8 cellular contexts compared by ENCODE assay signal in the genomic region with DNA sequence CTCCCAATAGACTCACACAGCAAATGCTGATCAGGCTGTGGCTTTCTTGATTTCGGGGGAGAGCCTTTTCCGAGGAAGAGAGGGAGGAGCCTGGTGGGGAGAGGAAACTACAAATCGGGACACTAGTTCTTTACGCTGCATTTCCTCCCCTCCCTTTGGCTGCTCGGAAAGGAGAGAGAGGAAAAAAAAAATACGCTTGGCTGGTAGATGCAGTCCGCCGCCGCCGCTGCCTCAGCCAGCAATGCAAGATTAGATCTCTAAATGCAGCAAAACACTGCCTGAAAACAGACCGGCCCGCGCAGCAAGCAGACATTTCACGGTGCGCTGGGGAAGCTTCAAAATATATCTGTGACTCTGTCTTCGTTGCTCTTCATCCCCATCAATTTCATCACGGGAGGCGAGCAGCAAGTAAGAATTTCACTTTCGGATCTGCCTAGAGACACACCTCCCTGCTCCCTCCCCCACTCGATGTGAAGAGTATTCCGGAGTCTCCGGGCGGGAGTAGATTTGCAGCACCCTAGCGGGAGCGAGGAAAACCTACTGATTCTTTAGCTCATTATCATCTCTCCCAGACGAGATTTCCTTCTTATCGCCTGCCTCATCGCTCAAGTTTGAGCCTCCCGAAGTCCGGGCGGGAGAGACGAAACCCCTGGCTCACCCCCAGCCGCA. TPM values are rescaled to one million over a fixed set of nuclear protein-coding genes. Genes with fewer than 3 reads are reported as not detected.
A peak's percentile ranks its signal among the peaks of the same experiment; 100 is the strongest.
DNase-seq lines count a peak whose midpoint lies in the region; ATAC-seq and TF ChIP-seq lines count a peak whose summit lies in the region.

A gene with protein sequence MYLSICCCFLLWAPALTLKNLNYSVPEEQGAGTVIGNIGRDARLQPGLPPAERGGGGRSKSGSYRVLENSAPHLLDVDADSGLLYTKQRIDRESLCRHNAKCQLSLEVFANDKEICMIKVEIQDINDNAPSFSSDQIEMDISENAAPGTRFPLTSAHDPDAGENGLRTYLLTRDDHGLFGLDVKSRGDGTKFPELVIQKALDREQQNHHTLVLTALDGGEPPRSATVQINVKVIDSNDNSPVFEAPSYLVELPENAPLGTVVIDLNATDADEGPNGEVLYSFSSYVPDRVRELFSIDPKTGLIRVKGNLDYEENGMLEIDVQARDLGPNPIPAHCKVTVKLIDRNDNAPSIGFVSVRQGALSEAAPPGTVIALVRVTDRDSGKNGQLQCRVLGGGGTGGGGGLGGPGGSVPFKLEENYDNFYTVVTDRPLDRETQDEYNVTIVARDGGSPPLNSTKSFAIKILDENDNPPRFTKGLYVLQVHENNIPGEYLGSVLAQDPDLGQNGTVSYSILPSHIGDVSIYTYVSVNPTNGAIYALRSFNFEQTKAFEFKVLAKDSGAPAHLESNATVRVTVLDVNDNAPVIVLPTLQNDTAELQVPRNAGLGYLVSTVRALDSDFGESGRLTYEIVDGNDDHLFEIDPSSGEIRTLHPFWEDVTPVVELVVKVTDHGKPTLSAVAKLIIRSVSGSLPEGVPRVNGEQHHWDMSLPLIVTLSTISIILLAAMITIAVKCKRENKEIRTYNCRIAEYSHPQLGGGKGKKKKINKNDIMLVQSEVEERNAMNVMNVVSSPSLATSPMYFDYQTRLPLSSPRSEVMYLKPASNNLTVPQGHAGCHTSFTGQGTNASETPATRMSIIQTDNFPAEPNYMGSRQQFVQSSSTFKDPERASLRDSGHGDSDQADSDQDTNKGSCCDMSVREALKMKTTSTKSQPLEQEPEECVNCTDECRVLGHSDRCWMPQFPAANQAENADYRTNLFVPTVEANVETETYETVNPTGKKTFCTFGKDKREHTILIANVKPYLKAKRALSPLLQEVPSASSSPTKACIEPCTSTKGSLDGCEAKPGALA (N-terminal part only) (plus strand): TSS at position 138 of the 669 bp plus-strand sequence. CDS start 803 bp downstream, outside the sequence.

- ATAC-seq in stimulated activated naive CD8-positive, alpha-beta T cell treated with anti-CD3 and anti-CD28 coated beads, Interleukin-15, Interleukin-2, amounts not matched to agents 100 U/mL and 50 U/mL, for 24 hours, result no peak
- ATAC-seq in activated CD8-positive, alpha-beta memory T cell treated with anti-CD3 and anti-CD28 coated beads, Interleukin-2, amount 10 ng/mL, durations not matched to agents 7 days and 5 days, result no peak
- no peak for ATAC-seq in naive thymus-derived CD4-positive, alpha-beta T cell
- ATAC-seq in GM18909 (IDR thresholded peaks at IDR 0.05; ENCODE audit: poor library complexity, unreplicated experiment), result no peak
- no peak for ATAC-seq in HG03280 (IDR thresholded peaks at IDR 0.05; ENCODE audit: unreplicated experiment)

- H3K4me3 Mint-ChIP-seq in stimulated activated naive CD8-positive, alpha-beta T cell treated with anti-CD3 and anti-CD28 coated beads, Interleukin-15, Interleukin-2, amounts not matched to agents 100 ng/mL and 50 ng/mL, for 24 hours, result peak within 1 kb of the TSS; percentile 73
- H3K4me3 Mint-ChIP-seq in activated CD8-positive, alpha-beta memory T cell treated with anti-CD3 and anti-CD28 coated beads, Interleukin-2, amount 10 ng/mL, durations not matched to agents 7 days and 5 days, result peak within 1 kb of the TSS; percentile 58
- peak within 1 kb of the TSS; percentile 78 to 89 (median 84) for H3K4me3 Mint-ChIP-seq in naive thymus-derived CD4-positive, alpha-beta T cell

- H3K27me3 Mint-ChIP-seq in stimulated activated naive CD8-positive, alpha-beta T cell treated with anti-CD3 and anti-CD28 coated beads, Interleukin-15, Interleukin-2, amounts not matched to agents 100 ng/mL and 50 ng/mL, for 24 hours, result peaks cover 76% of the 10 kb centered on the region
- peaks cover 67% of the 10 kb centered on the region for H3K27me3 Mint-ChIP-seq in activated CD8-positive, alpha-beta memory T cell treated with anti-CD3 and anti-CD28 coated beads, Interleukin-2, amount 10 ng/mL, durations not matched to agents 7 days and 5 days
- peaks cover 60 to 72% (median 68%) of the 10 kb centered on the region in 5 donors for H3K27me3 Mint-ChIP-seq in naive thymus-derived CD4-positive, alpha-beta T cell

- peaks cover 0 to 9% of the 10 kb centered on the region in 2 donors for H3K4me1 ChIP-seq in naive thymus-derived CD4-positive, alpha-beta T cell (ENCODE audit: control insufficient read depth in 2 of 2, insufficient read depth in 2 of 2, low read length in 2 of 2)

- no peaks in the 10 kb centered on the region for H3K36me3 ChIP-seq in naive thymus-derived CD4-positive, alpha-beta T cell (ENCODE audit: control insufficient read depth in 2 of 3, insufficient read depth in 3 of 3, low read length in 3 of 3)

- no peak within 1 kb of the TSS for H3K27ac ChIP-seq in naive thymus-derived CD4-positive, alpha-beta T cell (ENCODE audit: low read depth, low read length)

- H3K27ac Mint-ChIP-seq in stimulated activated naive CD8-positive, alpha-beta T cell treated with anti-CD3 and anti-CD28 coated beads, Interleukin-15, Interleukin-2, amounts not matched to agents 100 ng/mL and 50 ng/mL, for 24 hours, result no peak within 1 kb of the TSS
- peak within 1 kb of the TSS; percentile 49 for H3K27ac Mint-ChIP-seq in activated CD8-positive, alpha-beta memory T cell treated with anti-CD3 and anti-CD28 coated beads, Interleukin-2, amount 10 ng/mL, durations not matched to agents 7 days and 5 days
- H3K27ac Mint-ChIP-seq in naive thymus-derived CD4-positive, alpha-beta T cell, result peak within 1 kb of the TSS in 5 of 9 donors; percentile 24 to 79 (median 55)

- peak within 1 kb of the TSS; percentile 67 for H3K4me3 ChIP-seq in fibroblast of the aortic adventitia (ENCODE audit: low read depth, low read length)
- H3K4me3 ChIP-seq in naive thymus-derived CD4-positive, alpha-beta T cell (ENCODE audit: low read length), result peak within 1 kb of the TSS; percentile 46

- CTCF ChIA-PET in activated CD8-positive, alpha-beta memory T cell treated with anti-CD3 and anti-CD28 coated beads, Interleukin-2, amount 10 ng/mL, durations not matched to agents 7 days and 5 days (lab: Charles Lee), result no interaction called here
- CTCF ChIA-PET in naive thymus-derived CD4-positive, alpha-beta T cell (lab: Charles Lee), result no interaction called here

- peaks cover 0 to 7% (median 0%) of the 10 kb centered on the region in 3 experiments for H3K9me3 ChIP-seq in naive thymus-derived CD4-positive, alpha-beta T cell (ENCODE audit: control insufficient read depth in 2 of 3, low read length in 3 of 3)

- H3K9me3 Mint-ChIP-seq in stimulated activated naive CD8-positive, alpha-beta T cell treated with anti-CD3 and anti-CD28 coated beads, Interleukin-15, Interleukin-2, amounts not matched to agents 100 ng/mL and 50 ng/mL, for 24 hours, result peaks cover 4% of the 10 kb centered on the region
- no peaks in the 10 kb centered on the region for H3K9me3 Mint-ChIP-seq in activated CD8-positive, alpha-beta memory T cell treated with anti-CD3 and anti-CD28 coated beads, Interleukin-2, amount 10 ng/mL, durations not matched to agents 7 days and 5 days (ENCODE audit: low read depth)
- peaks cover 0 to 24% (median 5%) of the 10 kb centered on the region in 11 donors for H3K9me3 Mint-ChIP-seq in naive thymus-derived CD4-positive, alpha-beta T cell

- no peaks in the 10 kb centered on the region for H3K36me3 Mint-ChIP-seq in stimulated activated naive CD8-positive, alpha-beta T cell treated with anti-CD3 and anti-CD28 coated beads, Interleukin-15, Interleukin-2, amounts not matched to agents 100 ng/mL and 50 ng/mL, for 24 hours (ENCODE audit: low read depth)
- H3K36me3 Mint-ChIP-seq in activated CD8-positive, alpha-beta memory T cell treated with anti-CD3 and anti-CD28 coated beads, Interleukin-2, amount 10 ng/mL, durations not matched to agents 7 days and 5 days, result peaks cover 13% of the 10 kb centered on the region
- no peaks in the 10 kb centered on the region for H3K36me3 Mint-ChIP-seq in naive thymus-derived CD4-positive, alpha-beta T cell

- H3K27me3 ChIP-seq in naive thymus-derived CD4-positive, alpha-beta T cell (ENCODE audit: control insufficient read depth in 2 of 2, insufficient read depth in 2 of 2, low read length in 2 of 2), result no peaks in the 10 kb centered on the region

- peaks cover 44% of the 10 kb centered on the region for H3K4me1 Mint-ChIP-seq in stimulated activated naive CD8-positive, alpha-beta T cell treated with anti-CD3 and anti-CD28 coated beads, Interleukin-15, Interleukin-2, amounts not matched to agents 100 ng/mL and 50 ng/mL, for 24 hours (ENCODE audit: low read depth)
- peaks cover 17% of the 10 kb centered on the region for H3K4me1 Mint-ChIP-seq in activated CD8-positive, alpha-beta memory T cell treated with anti-CD3 and anti-CD28 coated beads, Interleukin-2, amount 10 ng/mL, durations not matched to agents 7 days and 5 days
- peaks cover 21 to 63% (median 48%) of the 10 kb centered on the region in 7 donors for H3K4me1 Mint-ChIP-seq in naive thymus-derived CD4-positive, alpha-beta T cell

- DNase-seq in stimulated activated naive CD8-positive, alpha-beta T cell treated with anti-CD3 and anti-CD28 coated beads, Interleukin-15, Interleukin-2, amounts not matched to agents 100 U/mL and 50 U/mL, for 24 hours, result no peak
- no peak for DNase-seq in activated CD8-positive, alpha-beta memory T cell treated with anti-CD3 and anti-CD28 coated beads, Interleukin-2, amount 10 ng/mL, durations not matched to agents 7 days and 5 days
- DNase-seq in fibroblast of the aortic adventitia (ENCODE audit: low read depth), result peak; percentile 38
- no peak for DNase-seq in naive thymus-derived CD4-positive, alpha-beta T cell
- DNase-seq in T1000 (lab: John Stamatoyannopoulos, UW), result no peak

- intact Hi-C loops in naive thymus-derived CD4-positive, alpha-beta T cell (cut with micrococcal nuclease), result no loop called here

- TF ChIP-seq CTCF in fibroblast of the aortic adventitia (IDR thresholded peaks at IDR 0.05; ENCODE audit: insufficient read depth, low read length), result peak; percentile 10

- POLR2A ChIA-PET in naive thymus-derived CD4-positive, alpha-beta T cell (lab: Charles Lee), result no interaction called here

RNA-seq across cellular contexts. Expression of the gene that starts here (rescaled TPM):
- not detected for total RNA-seq in activated CD8-positive, alpha-beta memory T cell treated with anti-CD3 and anti-CD28 coated beads, Interleukin-2, amount 10 ng/mL, durations not matched to agents 7 days and 5 days
- 0.82 and 1.4 TPM in 2 replicates for total RNA-seq in fibroblast of the aortic adventitia (ENCODE audit: low replicate concordance)
- total RNA-seq in naive thymus-derived CD4-positive, alpha-beta T cell, result not detected
- polyA plus RNA-seq in naive thymus-derived CD4-positive, alpha-beta T cell, result not detected
